Comparison of ENCODE assay signal across 8 cellular contexts in the genomic region with DNA sequence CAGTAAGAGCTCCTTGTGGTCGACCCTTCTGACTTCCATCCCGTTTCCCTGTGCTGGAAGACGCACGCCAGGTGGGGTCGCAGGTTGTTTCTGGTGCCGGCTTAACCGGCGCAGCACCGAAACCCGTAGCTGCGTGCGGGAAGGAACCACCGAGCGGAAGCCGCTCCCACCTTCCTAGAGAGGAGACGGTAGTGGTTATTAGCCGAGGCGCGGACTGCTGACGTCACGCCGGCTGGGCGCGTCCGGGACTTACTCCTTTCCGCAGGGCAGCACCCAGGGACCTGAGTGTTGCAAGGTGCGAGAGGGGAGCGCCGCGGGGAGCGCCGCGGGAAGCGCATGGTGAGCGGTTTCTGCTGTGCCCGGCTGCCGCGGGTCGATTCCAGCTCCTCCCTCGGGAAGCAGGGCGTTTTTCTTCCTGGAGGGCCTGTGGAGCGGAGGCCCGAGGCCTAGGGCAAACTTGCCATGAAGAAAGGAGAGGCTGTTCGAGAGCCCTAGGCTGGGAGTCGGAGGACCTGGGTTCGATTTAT. TPM values are rescaled to one million over a fixed set of nuclear protein-coding genes. Genes with fewer than 3 reads are reported as not detected.
DNase-seq lines count a peak whose midpoint lies in the region; ATAC-seq, FAIRE-seq and TF ChIP-seq lines count a peak whose summit lies in the region.

A gene (plus strand): TSS at position 252 of the 527 bp plus-strand sequence. CDS start 4,787 bp downstream, outside the sequence.

- H2AFZ ChIP-seq in H9 (ENCODE audit: low read length) (no peak within 1 kb of the TSS), keratinocyte (ENCODE audit: control insufficient read depth, low read length) (peak within 1 kb of the TSS; percentile 91)

- no peaks in the 10 kb centered on the region for H3K9me2 ChIP-seq in DOHH2 (replicated peaks; ENCODE audit: control insufficient read depth, low read length)

- H4K20me1 ChIP-seq in DOHH2 (ENCODE audit: control insufficient read depth, insufficient read depth, low read depth, low read length) (no peaks in the 10 kb centered on the region), H9 (ENCODE audit: control insufficient read depth, insufficient read depth, insufficient read length) (no peaks in the 10 kb centered on the region), keratinocyte (ENCODE audit: control insufficient read depth, extremely low read depth, insufficient read depth, low read length) (no peaks in the 10 kb centered on the region)

- H3K14ac ChIP-seq in H9 (ENCODE audit: insufficient read depth, low read length) = peak within 1 kb of the TSS; percentile 65; the same call in 1 of the 2 replicates

- no peak within 1 kb of the TSS for H2BK12ac ChIP-seq in H9 (ENCODE audit: insufficient read length, low read depth, low read length)

- H4K91ac ChIP-seq in H9 (ENCODE audit: insufficient read length, low read depth, low read length) = no peak within 1 kb of the TSS

- H3K36me3 ChIP-seq in DOHH2 (ENCODE audit: control insufficient read depth, low read length) (peaks cover 34% of the 10 kb centered on the region), keratinocyte (ENCODE audit: control insufficient read depth in 2 of 2, extremely low read depth in 1 of 2, insufficient read depth in 2 of 2, low read length in 2 of 2) (no peaks in the 10 kb centered on the region)

- H3K4me1 ChIP-seq in DOHH2 (ENCODE audit: control insufficient read depth, low read length) = peaks cover 14% of the 10 kb centered on the region
- no peaks in the 10 kb centered on the region for H3K4me1 ChIP-seq in H9 (ENCODE audit: insufficient read depth, low read length)
- peaks cover 4% of the 10 kb centered on the region for H3K4me1 ChIP-seq in keratinocyte (ENCODE audit: control insufficient read depth, extremely low read depth, insufficient read depth, low read length)

- H3K4me3 ChIP-seq in DOHH2 (ENCODE audit: low read length) (peak within 1 kb of the TSS; percentile 91), keratinocyte (ENCODE audit: control insufficient read depth in 2 of 3, extremely low read depth in 1 of 3, insufficient read depth in 2 of 3, low read depth in 1 of 3, low read length in 3 of 3) (peak within 1 kb of the TSS; percentile 67 to 79 (median 74))

- H3K9me1 ChIP-seq in keratinocyte (ENCODE audit: control insufficient read depth, extremely low read depth, insufficient read depth, low read length) = no peaks in the 10 kb centered on the region

- H2BK20ac ChIP-seq in H9 (ENCODE audit: low read depth, low read length, poor library complexity, severe bottlenecking) = no peak within 1 kb of the TSS

- no peaks in the 10 kb centered on the region for H3K4me1 Mint-ChIP-seq in H9

- peaks cover 13% of the 10 kb centered on the region for H3K27me3 Mint-ChIP-seq in H9 (ENCODE audit: low read depth)

- peak within 1 kb of the TSS; percentile 90 for H3K4me2 ChIP-seq in DOHH2 (ENCODE audit: low read length)
- H3K4me2 ChIP-seq in H9 (ENCODE audit: insufficient read depth, insufficient read length, low read length) = peak within 1 kb of the TSS; percentile 60
- H3K4me2 ChIP-seq in keratinocyte (ENCODE audit: control insufficient read depth, extremely low read depth, insufficient read depth, low read depth, low read length) = peak within 1 kb of the TSS; percentile 87

- H4K8ac ChIP-seq in H9 (replicated peaks; ENCODE audit: insufficient read length, low read depth, low read length) = no peak within 1 kb of the TSS

- DNase-seq in H9 (peak; percentile 95), NCI-H2029 (lab: John Stamatoyannopoulos, UW) (peak; percentile 97), cerebellum (ENCODE audit: low spot score) (peak; percentile 91), keratinocyte (ENCODE audit: low read depth, low spot score) (peak; percentile 40)
- peak; percentile 74 for DNase-seq in activated CD4-positive, CD25-positive, alpha-beta regulatory T cell treated with anti-CD3 and anti-CD28 coated beads, Interleukin-2, amount 50 U/mL, for 72 hours
- peak; percentile 81 to 82 for DNase-seq in stimulated activated CD4-positive, alpha-beta T cell treated with anti-CD3 and anti-CD28 coated beads, Interleukin-12 subunit alpha, Interleukin-12 subunit beta, amount 100 ng/mL, for 24 hours (ENCODE audit: low read depth in 2 of 2)

- H3K9me3 ChIP-seq in DOHH2 (ENCODE audit: control insufficient read depth, insufficient read depth, low read length) (peaks cover 20% of the 10 kb centered on the region), H9 (ENCODE audit: control insufficient read depth, low read depth, low read length) (peaks cover 51% of the 10 kb centered on the region), keratinocyte (ENCODE audit: control insufficient read depth, low read depth, low read length) (peaks cover 21% of the 10 kb centered on the region)

- dilution Hi-C loops in keratinocyte (cut with MboI; ENCODE audit: extremely low pct_ligation_motif_present, low sequenced_read_pairs) = no loop called here

- ATAC-seq in HG02840 (IDR thresholded peaks at IDR 0.05; ENCODE audit: low FRiP score, unreplicated experiment) = no peak

- H3K27ac ChIP-seq in DOHH2 (ENCODE audit: low read depth, low read length) (no peak within 1 kb of the TSS), H9 (ENCODE audit: insufficient read length, low read depth, low read length) (no peak within 1 kb of the TSS), keratinocyte (ENCODE audit: control insufficient read depth, insufficient read depth, low read length) (peak within 1 kb of the TSS; percentile 47)

- no peak within 1 kb of the TSS for H2BK120ac ChIP-seq in H9 (ENCODE audit: low read depth, low read length, poor library complexity, severe bottlenecking)

- peaks cover 80 to 84% of the 10 kb centered on the region in 2 experiments for H3K9me3 Mint-ChIP-seq in H9

- no peaks in the 10 kb centered on the region for H3F3A ChIP-seq in DOHH2 (ENCODE audit: control insufficient read depth, insufficient read depth)

- no peak within 1 kb of the TSS for H2AK5ac ChIP-seq in H9 (ENCODE audit: insufficient read length, low read length)

- no peak within 1 kb of the TSS for H2BK15ac ChIP-seq in H9 (ENCODE audit: low read depth, low read length)

- no peak within 1 kb of the TSS for H3K56ac ChIP-seq in H9 (ENCODE audit: insufficient read length, low read depth, low read length)

- no peaks in the 10 kb centered on the region for H3K23me2 ChIP-seq in H9 (ENCODE audit: insufficient read length, low read depth, low read length, poor library complexity, severe bottlenecking)

- H3K4ac ChIP-seq in H9 (ENCODE audit: low read depth, low read length) = no peak within 1 kb of the TSS

- no peak within 1 kb of the TSS for H2BK5ac ChIP-seq in H9 (ENCODE audit: insufficient read length, low read length)

- H4K5ac ChIP-seq in H9 (ENCODE audit: insufficient read length, low read depth, low read length) = no peak within 1 kb of the TSS

- no peak for FAIRE-seq in keratinocyte (lab: Jason Lieb, UNC)

- H3K79me1 ChIP-seq in H9 (ENCODE audit: insufficient read depth, low read depth, low read length, poor library complexity, severe bottlenecking) = no peaks in the 10 kb centered on the region

- peak within 1 kb of the TSS; percentile 68 to 72 for H3K4me3 Mint-ChIP-seq in H9

- H3K27me3 ChIP-seq in DOHH2 (ENCODE audit: control insufficient read depth, low read length) (no peaks in the 10 kb centered on the region), H9 (ENCODE audit: insufficient read depth, low read length) (no peaks in the 10 kb centered on the region), keratinocyte (ENCODE audit: control insufficient read depth, extremely low read depth, insufficient read depth, low read length) (no peaks in the 10 kb centered on the region)

- H3K9ac ChIP-seq in H9 (ENCODE audit: extremely low read depth, insufficient read length, low read length) (peak within 1 kb of the TSS; percentile 27), keratinocyte (ENCODE audit: control insufficient read depth, extremely low read depth, insufficient read depth, low read length) (peak within 1 kb of the TSS; percentile 72)

- peak within 1 kb of the TSS; percentile 55 for H3K18ac ChIP-seq in H9 (ENCODE audit: insufficient read length, low read depth, low read length)

- no peak for TF ChIP-seq CTCF in DOHH2 (IDR thresholded peaks at IDR 0.05; ENCODE audit: low read depth, low read length, poor library complexity, severe bottlenecking)
- TF ChIP-seq CTCF in H9 (conservative IDR thresholded peaks at IDR 0.05) = no peak
- no peak for TF ChIP-seq CTCF in keratinocyte (optimal IDR thresholded peaks at IDR 0.05 in 1 of 3, IDR thresholded peaks at IDR 0.05 in 1 of 3, conservative IDR thresholded peaks at IDR 0.05 in 1 of 3; ENCODE audit: extremely low read depth in 1 of 3, insufficient read depth in 2 of 3, low read length in 3 of 3)

- peaks cover 27 to 56% (median 44%) of the 10 kb centered on the region in 3 experiments for H3K36me3 Mint-ChIP-seq in H9 (ENCODE audit: insufficient read depth in 1 of 3, low read depth in 3 of 3)

- H3T11ph ChIP-seq in H9 (ENCODE audit: low read length) = no peak within 1 kb of the TSS

- H3K79me2 ChIP-seq in DOHH2 (ENCODE audit: control insufficient read depth, low read length) (peaks cover 4% of the 10 kb centered on the region; the same call in 1 of the 2 replicates), H9 (ENCODE audit: insufficient read depth, low read length) (no peaks in the 10 kb centered on the region), keratinocyte (ENCODE audit: control insufficient read depth, insufficient read depth, low read length) (no peaks in the 10 kb centered on the region)

- H3K23ac ChIP-seq in H9 (ENCODE audit: insufficient read length, low read depth, low read length) = no peak within 1 kb of the TSS

- WGBS in H9 (ENCODE audit: extremely low coverage, insufficient read length, low lambda C conversion rate) = no CpG with 5 or more reads among the region's 46 CpGs

- peak within 1 kb of the TSS in 1 of 3 experiments; percentile 54; a peak in 2 of 7 replicates for H3K27ac Mint-ChIP-seq in H9

RNA-seq across cellular contexts. Expression of the gene that starts here (rescaled TPM):
- total RNA-seq in H9 (2021) (4.9 and 6.5 TPM in 2 replicates), cerebellum (20.3 TPM)
- 2.5 to 2.8 TPM (median 2.7 TPM) in 3 replicates for polyA plus RNA-seq in keratinocyte
- polyA plus RNA-seq in keratinocyte (2011; ENCODE audit: low read depth) = 0.37 TPM
- polyA plus RNA-seq in keratinocyte (2011; cell fraction: cytosol; rRNA removed) = 2.0 and 2.5 TPM in 2 replicates
- polyA plus RNA-seq in keratinocyte (2011; cell fraction: nucleus; rRNA removed) = 1.7 and 2.9 TPM in 2 replicates
- 1.8 and 2.1 TPM in 2 replicates for polyA plus RNA-seq in keratinocyte (2012; ENCODE audit: low replicate concordance)
- 0.82 to 2.2 TPM (median 1.2 TPM) in 3 replicates for polyA minus RNA-seq in keratinocyte
- 3.3 TPM for polyA minus RNA-seq in keratinocyte (2011; cell fraction: cytosol; rRNA and poly(A)+ RNA removed)
- 4.9 and 5.3 TPM in 2 replicates for polyA minus RNA-seq in keratinocyte (2011; cell fraction: nucleus; rRNA and poly(A)+ RNA removed)

Comparison
In these comparisons a context has a peak if more than half of its experiments do, and no peak if none do; other contexts are left out.
1. DNase-seq: peak in every context shown above with its lines; median percentile 97 in NCI-H2029; 95 in H9; 91 in cerebellum; 82 in stimulated activated CD4-positive, alpha-beta T cell treated with anti-CD3 and anti-CD28 coated beads, Interleukin-12 subunit alpha, Interleukin-12 subunit beta, amount 100 ng/mL, for 24 hours; 74 in activated CD4-positive, CD25-positive, alpha-beta regulatory T cell treated with anti-CD3 and anti-CD28 coated beads, Interleukin-2, amount 50 U/mL, for 72 hours; 40 in keratinocyte.